20 cellular contexts compared by ENCODE assay signal in the genomic region with DNA sequence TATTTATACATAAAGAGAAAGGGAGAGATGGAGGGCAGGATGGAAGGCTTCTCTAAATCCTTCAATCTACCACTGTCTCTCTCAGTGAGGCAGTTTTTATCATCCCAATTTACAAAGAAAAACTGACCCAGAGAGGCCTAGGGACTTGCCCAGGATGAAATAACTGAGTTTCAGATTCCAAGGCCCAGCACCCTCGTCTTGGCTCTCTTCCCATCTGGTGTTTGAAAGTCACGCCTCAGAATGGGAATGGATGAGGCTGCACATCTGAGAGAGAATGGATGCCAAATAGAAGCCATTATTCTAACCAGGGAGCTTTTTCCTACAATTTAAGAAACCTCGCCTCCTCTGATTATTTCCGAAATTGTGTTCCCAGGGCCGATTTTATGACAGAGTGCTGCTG. TPM values are rescaled to one million over a fixed set of nuclear protein-coding genes. Genes with fewer than 3 reads are reported as not detected.
DNase-seq lines count a peak whose midpoint lies in the region; ATAC-seq and TF ChIP-seq lines count a peak whose summit lies in the region.
"Had no signal": no experiment of that assay in that cellular context is flagged by ENCODE, and none has a peak within 500 bp of the region (broad histone marks: within the 10 kb centered on the region; RNA-seq: fewer than 3 reads in every experiment).

No MANE protein-coding gene starts in this region.

- H3K9me3 ChIP-seq in spleen: no peaks in the 10 kb centered on the region
- no peaks in the 10 kb centered on the region for H3K9me3 ChIP-seq in heart right ventricle
- H3K9me3 ChIP-seq: BE2C had no signal

- ATAC-seq in HG03342 (IDR thresholded peaks at IDR 0.05; ENCODE audit: unreplicated experiment): no peak
- no peak for ATAC-seq in GM19463 (IDR thresholded peaks at IDR 0.05; ENCODE audit: unreplicated experiment)
- ATAC-seq in heart right ventricle: no peak
- ATAC-seq: GM23338 had no signal

- TF ChIP-seq CTCF in spleen (IDR thresholded peaks at IDR 0.05 in 8 of 11, conservative IDR thresholded peaks at IDR 0.05 in 3 of 11): no peak
- no peak for TF ChIP-seq CTCF in heart right ventricle (IDR thresholded peaks at IDR 0.05)

- TF ChIP-seq POLR2A in spleen (IDR thresholded peaks at IDR 0.05): no peak

- DNase-seq in activated effector memory CD4-positive, alpha-beta T cell treated with anti-CD3 and anti-CD28 coated beads, Interleukin-2, amount 50 U/mL, for 16 hours: peak; percentile 12
- DNase-seq in activated effector memory CD4-positive, alpha-beta T cell treated with Interleukin-2 at 50 U/mL for 16 hours: no peak
- DNase-seq in fibroblast of peridontal ligament (ENCODE audit: extremely low read depth) (peak; percentile 45), myocyte (ENCODE audit: low read depth) (peak; percentile 39), spleen (no peak), heart right ventricle (no peak)
- DNase-seq: 8988T; BE2C; C1 segment of cervical spinal cord; CD4-positive, CD25-positive, alpha-beta regulatory T cell; CD8-positive, alpha-beta memory T cell; COR-L47; DMS 273 treated with DMSO at 0.1 percent for 48 hours; DMS53; DND-41; HCEC 1CT; IMR-90 had no signal

- H3K36me3 ChIP-seq in spleen (no peaks in the 10 kb centered on the region), heart right ventricle (no peaks in the 10 kb centered on the region)
- H3K36me3 ChIP-seq: BE2C had no signal

- WGBS in spleen, 5 donors: 53 to 82% (median 68%) methylated on average over 5 of the region's 5 CpGs
- 65 to 78% methylated on average over 5 of the region's 5 CpGs for WGBS in heart right ventricle, 2 donors

- H3K27ac ChIP-seq in spleen (peak overlapping the region in 5 of 8 donors; percentile 27 to 62 (median 59)), heart right ventricle (no peak overlapping the region)

- intact Hi-C loops in spleen (cut with DNase I; ENCODE audit: low total_unique reads): loop anchor here (5.0 kb wide), 1 partner anchor 318 kb away; no protein-coding TSS in a partner anchor
- intact Hi-C loops in heart right ventricle (cut with DNase I): loop anchor here in 3 of 10 donors (5.0 to 10.0 kb wide), 3 partner anchors 213 to 426 kb away; no protein-coding TSS in a partner anchor

- H3K4me3 ChIP-seq in spleen: no peak overlapping the region
- no peak overlapping the region for H3K4me3 ChIP-seq in heart right ventricle
- H3K4me3 ChIP-seq: GM23338 had no signal

- no peaks in the 10 kb centered on the region for H3K27me3 ChIP-seq in spleen (replicated peaks in 1 of 7)
- no peaks in the 10 kb centered on the region for H3K27me3 ChIP-seq in heart right ventricle
- H3K27me3 ChIP-seq: BE2C had no signal

- H3K4me1 ChIP-seq in spleen (peaks cover 0 to 16% (median 6%) of the 10 kb centered on the region in 6 donors), heart right ventricle (peaks cover 2 to 25% (median 14%) of the 10 kb centered on the region in 9 donors)
- H3K4me1 ChIP-seq: BE2C had no signal

RNA-seq across cellular contexts. Expression of gene KCNN3, which starts 10.6 kb away (rescaled TPM):
- total RNA-seq in myocyte (30.8 and 41.3 TPM in 2 replicates), spleen (10 to 100 TPM in 3 of 7 donors, 1 to 10 TPM in 4; 3.8 to 15.1 (median 10.0) TPM), heart right ventricle (1 to 10 TPM in 9 of 10 donors, under 1 TPM in 1; 0.52 to 5.9 (median 2.7) TPM)
- 5.5 TPM for polyA plus RNA-seq in myocyte (2012)
- polyA plus RNA-seq in spleen (under 1 TPM; 0.13 to 0.54 (median 0.53) TPM), heart right ventricle (under 1 TPM; 0.17 to 0.59 TPM)
- total RNA-seq: IMR-90 had no signal
- polyA plus RNA-seq: CD4-positive, CD25-positive, alpha-beta regulatory T cell; CD8-positive, alpha-beta memory T cell had no signal

RNA-seq across cellular contexts. Expression of gene PMVK, which starts 55.9 kb away (rescaled TPM):
- total RNA-seq in myocyte (10.9 and 11.3 TPM in 2 replicates), spleen (10 to 100 TPM; 12.4 to 50.6 (median 33.8) TPM), heart right ventricle (10 to 100 TPM; 29.9 to 66.4 (median 39.4) TPM)
- polyA plus RNA-seq in myocyte (2012): 74.4 TPM
- polyA plus RNA-seq in spleen (10 to 100 TPM; 30.3 to 68.8 (median 42.2) TPM), heart right ventricle (10 to 100 TPM; 40.2 to 42.9 TPM)

Comparison
In these comparisons a context has a peak if more than half of its experiments do, and no peak if none do; other contexts are left out.
1. DNase-seq: peak in activated effector memory CD4-positive, alpha-beta T cell treated with anti-CD3 and anti-CD28 coated beads, Interleukin-2, amount 50 U/mL, for 16 hours (single experiment), fibroblast of peridontal ligament (single experiment) and myocyte (single experiment); none in activated effector memory CD4-positive, alpha-beta T cell treated with Interleukin-2 at 50 U/mL for 16 hours (single experiment), spleen (single experiment) and heart right ventricle (0 of 2).
2. H3K27ac ChIP-seq: peak in spleen (5 of 8); none in heart right ventricle (0 of 10).